Comparison of ENCODE assay signal across 8 cellular contexts in genomic region chr3:120418866-120419490, GRCh38. TPM values are rescaled to one million over a fixed set of nuclear protein-coding genes. Genes with fewer than 3 reads are reported as not detected.
DNase-seq lines count a peak whose midpoint lies in the region; ATAC-seq and TF ChIP-seq lines count a peak whose summit lies in the region.

No MANE protein-coding gene starts in this region.

- H3K27ac Mint-ChIP-seq in osteocyte (ENCODE audit: unreplicated experiment), result peak overlapping the region; percentile 92

- H3K4me3 Mint-ChIP-seq in osteocyte (ENCODE audit: unreplicated experiment), result no peak overlapping the region

- H3K27me3 Mint-ChIP-seq in osteocyte (ENCODE audit: unreplicated experiment), result no peaks in the 10 kb centered on the region

- ATAC-seq in GM18498 (IDR thresholded peaks at IDR 0.05; ENCODE audit: unreplicated experiment) (peak; percentile 63), HG03025 (IDR thresholded peaks at IDR 0.05; ENCODE audit: low FRiP score, unreplicated experiment) (peak; percentile 58), GM21447 (IDR thresholded peaks at IDR 0.05; ENCODE audit: unreplicated experiment) (no peak)

- H3K36me3 ChIP-seq in WERI-Rb-1, result no peaks in the 10 kb centered on the region

- H3K4me3 ChIP-seq in WERI-Rb-1 (ENCODE audit: low read depth, low read length) (no peak overlapping the region), fibroblast of villous mesenchyme (ENCODE audit: low read depth, low read length) (no peak overlapping the region)

- no peak for DNase-seq in AG09319 (ENCODE audit: extremely low read depth, low read depth)
- DNase-seq in NCI-H1694 treated with DMSO at 0.1 percent for 48 hours (lab: John Stamatoyannopoulos, UW), result peak; percentile 62
- DNase-seq in WERI-Rb-1, result peak; percentile 81
- no peak for DNase-seq in fibroblast of villous mesenchyme (ENCODE audit: low read depth)
- no peak for DNase-seq in osteocyte (ENCODE audit: extremely low spot score, unreplicated experiment)

- no peaks in the 10 kb centered on the region for H3K9me3 ChIP-seq in WERI-Rb-1 (ENCODE audit: severe bottlenecking)

- peak; percentile 30 for TF ChIP-seq CTCF in AG09319 (IDR thresholded peaks at IDR 0.05; ENCODE audit: low read depth, low read length)
- TF ChIP-seq CTCF in WERI-Rb-1 (IDR thresholded peaks at IDR 0.05; ENCODE audit: low read depth, low read length), result peak; percentile 95
- TF ChIP-seq CTCF in fibroblast of villous mesenchyme (IDR thresholded peaks at IDR 0.05; ENCODE audit: insufficient read depth, low read depth, low read length), result peak; percentile 19
- TF ChIP-seq CTCF in osteocyte (IDR thresholded peaks at IDR 0.05), result peak; percentile 57

- H3K27me3 ChIP-seq in WERI-Rb-1 (ENCODE audit: insufficient read depth, low read depth, severe bottlenecking), result no peaks in the 10 kb centered on the region

- peaks cover 68% of the 10 kb centered on the region for H3K4me1 Mint-ChIP-seq in osteocyte (ENCODE audit: unreplicated experiment)

- H3K9me3 Mint-ChIP-seq in osteocyte (ENCODE audit: unreplicated experiment), result no peaks in the 10 kb centered on the region

- H3K27ac ChIP-seq in WERI-Rb-1, result peak overlapping the region; percentile 59

- peaks cover 25% of the 10 kb centered on the region for H3K36me3 Mint-ChIP-seq in osteocyte (ENCODE audit: unreplicated experiment)

RNA-seq across cellular contexts. Expression of gene FSTL1, which starts 31.8 kb away (rescaled TPM):
- total RNA-seq in fibroblast of villous mesenchyme (997 and 1,795 TPM in 2 replicates), osteocyte (2,574 and 2,723 TPM in 2 replicates)

Comparison
In these comparisons a context has a peak if more than half of its experiments do, and no peak if none do; other contexts are left out.
1. DNase-seq: peak in NCI-H1694 treated with DMSO at 0.1 percent for 48 hours (single experiment) and WERI-Rb-1 (single experiment); none in AG09319 (single experiment), fibroblast of villous mesenchyme (single experiment) and osteocyte (single experiment).
2. CTCF ChIP-seq: peak in every context shown above with its lines; median percentile 95 in WERI-Rb-1; 57 in osteocyte; 30 in AG09319; 19 in fibroblast of villous mesenchyme.